ENCODE assay signal across 1 cellular context in genomic region chr12:3453947-3454675, GRCh38.
TF ChIP-seq lines count a peak whose summit lies in the region.

No MANE protein-coding gene starts in this region.

TF ChIP-seq in SK-N-SH treated with all-trans-retinoic acid at 6 μM for 48 hours, 23 proteins besides CTCF, POLR2A, EP300 and RAD21 (continued from another document):
- TF ChIP-seq, protein P1, sequence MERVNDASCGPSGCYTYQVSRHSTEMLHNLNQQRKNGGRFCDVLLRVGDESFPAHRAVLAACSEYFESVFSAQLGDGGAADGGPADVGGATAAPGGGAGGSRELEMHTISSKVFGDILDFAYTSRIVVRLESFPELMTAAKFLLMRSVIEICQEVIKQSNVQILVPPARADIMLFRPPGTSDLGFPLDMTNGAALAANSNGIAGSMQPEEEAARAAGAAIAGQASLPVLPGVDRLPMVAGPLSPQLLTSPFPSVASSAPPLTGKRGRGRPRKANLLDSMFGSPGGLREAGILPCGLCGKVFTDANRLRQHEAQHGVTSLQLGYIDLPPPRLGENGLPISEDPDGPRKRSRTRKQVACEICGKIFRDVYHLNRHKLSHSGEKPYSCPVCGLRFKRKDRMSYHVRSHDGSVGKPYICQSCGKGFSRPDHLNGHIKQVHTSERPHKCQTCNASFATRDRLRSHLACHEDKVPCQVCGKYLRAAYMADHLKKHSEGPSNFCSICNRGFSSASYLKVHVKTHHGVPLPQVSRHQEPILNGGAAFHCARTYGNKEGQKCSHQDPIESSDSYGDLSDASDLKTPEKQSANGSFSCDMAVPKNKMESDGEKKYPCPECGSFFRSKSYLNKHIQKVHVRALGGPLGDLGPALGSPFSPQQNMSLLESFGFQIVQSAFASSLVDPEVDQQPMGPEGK (CRISPR knock-in tag; IDR thresholded peaks at IDR 0.05; ENCODE audit: borderline replicate concordance) = no peak
